In the genomic region with DNA sequence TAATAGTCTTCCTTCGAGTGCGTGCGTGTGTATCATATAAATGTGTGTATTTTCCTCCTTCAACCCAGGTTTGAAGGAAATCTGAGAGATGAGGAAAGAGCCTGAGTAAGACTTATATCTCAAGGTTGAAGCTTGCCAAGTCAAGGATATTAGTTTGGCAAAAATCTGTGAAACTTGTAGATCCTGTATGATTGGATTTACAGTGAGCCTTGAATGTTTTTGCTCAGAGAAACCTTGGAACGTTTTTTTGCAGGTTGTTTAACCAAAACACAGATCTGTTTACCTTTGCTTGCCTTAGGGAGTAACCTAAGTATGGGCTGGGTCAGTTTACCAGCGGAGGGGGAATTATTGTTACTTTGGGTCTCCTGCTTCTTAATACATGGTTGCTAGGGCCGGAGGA, we compare ENCODE assay signal across 28 cellular contexts. TPM values are rescaled to one million over a fixed set of nuclear protein-coding genes. Genes with fewer than 3 reads are reported as not detected.
DNase-seq lines count a peak whose midpoint lies in the region; ATAC-seq and TF ChIP-seq lines count a peak whose summit lies in the region.
"Had no signal": no experiment of that assay in that cellular context is flagged by ENCODE, and none has a peak within 500 bp of the region (broad histone marks: within the 10 kb centered on the region; RNA-seq: fewer than 3 reads in every experiment).

No MANE protein-coding gene starts in this region.

- H3K79me2 ChIP-seq in DOHH2 (ENCODE audit: control insufficient read depth, low read length) = peaks cover 67% of the 10 kb centered on the region
- no peaks in the 10 kb centered on the region for H3K79me2 ChIP-seq in GM23248 (ENCODE audit: insufficient read depth)

- peak overlapping the region; percentile 2 for H3K27ac Mint-ChIP-seq in activated T-helper 17 cell treated with anti-CD3 and anti-CD28 coated beads, Interleukin-2, amount 50 U/mL, for 72 hours
- H3K27ac Mint-ChIP-seq in memory B cell = peak overlapping the region; percentile 39
- H3K27ac Mint-ChIP-seq: activated CD4-positive, alpha-beta T cell treated with anti-CD3 and anti-CD28 coated beads, Interleukin-2, amount 10 ng/mL, durations not matched to agents 24 days and 14 days; activated CD8-positive, alpha-beta memory T cell treated with anti-CD3 and anti-CD28 coated beads, Interleukin-2, amount 10 ng/mL, durations not matched to agents 7 days and 5 days had no signal

- H3K4me1 Mint-ChIP-seq in activated T-helper 17 cell treated with anti-CD3 and anti-CD28 coated beads, Interleukin-2, amount 50 U/mL, for 72 hours = peaks cover 23% of the 10 kb centered on the region
- peaks cover 27% of the 10 kb centered on the region for H3K4me1 Mint-ChIP-seq in memory B cell

- H3K4me2 ChIP-seq in DOHH2 (ENCODE audit: low read length) (no peak overlapping the region), GM23248 (ENCODE audit: unreplicated experiment) (no peak overlapping the region)

- H3K36me3 ChIP-seq in DOHH2 (ENCODE audit: control insufficient read depth, low read length) = peaks cover 92% of the 10 kb centered on the region
- H3K36me3 ChIP-seq in GM23248 (ENCODE audit: low read depth) = no peaks in the 10 kb centered on the region
- H3K36me3 ChIP-seq: ovary, tibial nerve had no signal

- no peak overlapping the region for H2AFZ ChIP-seq in GM23248

- 61 to 65% methylated on average over 6 of the region's 6 CpGs for WGBS in GM23248 (ENCODE audit: low coverage in 1 of 2, low lambda C conversion rate in 2 of 2, missing lambda C conversion rate in 2 of 2), 2 experiments

- H3K27ac ChIP-seq in C4-2B (peak overlapping the region; percentile 77), DOHH2 (ENCODE audit: low read depth, low read length) (0 out of 2 replicates have a peak overlapping the region, but pooled peaks have one; percentile 2), GM23248 (no peak overlapping the region)
- H3K27ac ChIP-seq: foreskin keratinocyte, heart left ventricle, tibial nerve, VCaP had no signal

- ATAC-seq in activated T-helper 17 cell treated with anti-CD3 and anti-CD28 coated beads, Interleukin-2, amount 50 U/mL, for 72 hours (replicated peaks) = no peak
- ATAC-seq in memory B cell (ENCODE audit: low read depth) (no peak), HG03469 (IDR thresholded peaks at IDR 0.05; ENCODE audit: unreplicated experiment) (no peak)
- ATAC-seq: activated CD8-positive, alpha-beta memory T cell treated with anti-CD3 and anti-CD28 coated beads, Interleukin-2, amount 10 ng/mL, durations not matched to agents 7 days and 5 days; foreskin keratinocyte; SK-N-SH treated with all-trans-retinoic acid at 6 μM for 48 hours had no signal

- DNase-seq in memory B cell (ENCODE audit: low spot score in 2 of 2) (no peak), GM23248 (no peak), NCI-H2196 treated with DMSO at 0.1 percent for 48 hours (lab: John Stamatoyannopoulos, UW; ENCODE audit: unreplicated experiment) (no peak)
- DNase-seq: ACHN; activated CD4-positive, alpha-beta T cell treated with anti-CD3 and anti-CD28 coated beads, Interleukin-2, amount 10 ng/mL, durations not matched to agents 24 days and 14 days; activated CD8-positive, alpha-beta memory T cell treated with anti-CD3 and anti-CD28 coated beads, Interleukin-2, amount 10 ng/mL, durations not matched to agents 7 days and 5 days; activated naive CD4-positive, alpha-beta T cell treated with anti-CD3 and anti-CD28 coated beads for 36 hours; Calu3; DND-41; effector CD4-positive, alpha-beta T cell; foreskin keratinocyte; KG1; NCI-H1436 treated with DMSO at 0.1 percent for 48 hours; NCI-H2107; NCI-H446 treated with DMSO at 0.1 percent for 48 hours; ovary; retina; T-helper 9 cell had no signal

- no peaks in the 10 kb centered on the region for H4K20me1 ChIP-seq in DOHH2 (ENCODE audit: control insufficient read depth, insufficient read depth, low read depth, low read length)
- no peaks in the 10 kb centered on the region for H4K20me1 ChIP-seq in GM23248 (ENCODE audit: insufficient read depth)

- H3K9me3 ChIP-seq in DOHH2 (ENCODE audit: control insufficient read depth, insufficient read depth, low read length) (no peaks in the 10 kb centered on the region), GM23248 (ENCODE audit: low read depth) (no peaks in the 10 kb centered on the region)
- H3K9me3 ChIP-seq: heart left ventricle, ovary, tibial nerve had no signal

- H3F3A ChIP-seq in DOHH2 (ENCODE audit: control insufficient read depth, insufficient read depth) = peaks cover 16% of the 10 kb centered on the region
- H3F3A ChIP-seq in GM23248 (ENCODE audit: insufficient read depth) = no peaks in the 10 kb centered on the region

- H3K4me3 ChIP-seq in DOHH2 (ENCODE audit: low read length) (no peak overlapping the region), GM23248 (no peak overlapping the region)
- H3K4me3 ChIP-seq: heart left ventricle, ovary, skin epidermis, tibial nerve had no signal

- TF ChIP-seq CTCF in C4-2B (conservative IDR thresholded peaks at IDR 0.05) (no peak), DOHH2 (IDR thresholded peaks at IDR 0.05; ENCODE audit: low read depth, low read length, poor library complexity, severe bottlenecking) (no peak)

- no peaks in the 10 kb centered on the region for H3K27me3 Mint-ChIP-seq in activated T-helper 17 cell treated with anti-CD3 and anti-CD28 coated beads, Interleukin-2, amount 50 U/mL, for 72 hours
- H3K27me3 Mint-ChIP-seq in memory B cell = peaks cover 6% of the 10 kb centered on the region
- H3K27me3 Mint-ChIP-seq: activated CD4-positive, alpha-beta T cell treated with anti-CD3 and anti-CD28 coated beads, Interleukin-2, amount 10 ng/mL, durations not matched to agents 24 days and 14 days; activated CD8-positive, alpha-beta memory T cell treated with anti-CD3 and anti-CD28 coated beads, Interleukin-2, amount 10 ng/mL, durations not matched to agents 7 days and 5 days had no signal

- H3K27me3 ChIP-seq in DOHH2 (ENCODE audit: control insufficient read depth, low read length) = no peaks in the 10 kb centered on the region
- H3K27me3 ChIP-seq in GM23248 (replicated peaks; ENCODE audit: insufficient read depth) = peaks cover 21% of the 10 kb centered on the region
- H3K27me3 ChIP-seq: foreskin keratinocyte, heart left ventricle, ovary, tibial nerve had no signal

- peaks cover 82% of the 10 kb centered on the region for H3K36me3 Mint-ChIP-seq in activated T-helper 17 cell treated with anti-CD3 and anti-CD28 coated beads, Interleukin-2, amount 50 U/mL, for 72 hours (ENCODE audit: low read depth)
- peaks cover 17% of the 10 kb centered on the region for H3K36me3 Mint-ChIP-seq in memory B cell

- H3K9ac ChIP-seq in GM23248 = no peak overlapping the region

- H3K4me3 Mint-ChIP-seq in activated T-helper 17 cell treated with anti-CD3 and anti-CD28 coated beads, Interleukin-2, amount 50 U/mL, for 72 hours = no peak overlapping the region
- no peak overlapping the region for H3K4me3 Mint-ChIP-seq in memory B cell
- H3K4me3 Mint-ChIP-seq: activated CD4-positive, alpha-beta T cell treated with anti-CD3 and anti-CD28 coated beads, Interleukin-2, amount 10 ng/mL, durations not matched to agents 24 days and 14 days; activated CD8-positive, alpha-beta memory T cell treated with anti-CD3 and anti-CD28 coated beads, Interleukin-2, amount 10 ng/mL, durations not matched to agents 7 days and 5 days; activated naive CD4-positive, alpha-beta T cell treated with anti-CD3 and anti-CD28 coated beads for 36 hours; nephron had no signal

- H3K4me1 ChIP-seq in DOHH2 (ENCODE audit: control insufficient read depth, low read length) (peaks cover 64% of the 10 kb centered on the region), GM23248 (ENCODE audit: insufficient read depth) (no peaks in the 10 kb centered on the region)
- H3K4me1 ChIP-seq: foreskin keratinocyte, tibial nerve had no signal

- H3K9me2 ChIP-seq in DOHH2 (replicated peaks; ENCODE audit: control insufficient read depth, low read length) (no peaks in the 10 kb centered on the region), GM23248 (ENCODE audit: insufficient read depth) (no peaks in the 10 kb centered on the region)

- H3K9me3 Mint-ChIP-seq in activated T-helper 17 cell treated with anti-CD3 and anti-CD28 coated beads, Interleukin-2, amount 50 U/mL, for 72 hours = no peaks in the 10 kb centered on the region
- H3K9me3 Mint-ChIP-seq in memory B cell = no peaks in the 10 kb centered on the region
- H3K9me3 Mint-ChIP-seq: activated CD4-positive, alpha-beta T cell treated with anti-CD3 and anti-CD28 coated beads, Interleukin-2, amount 10 ng/mL, durations not matched to agents 24 days and 14 days; activated naive CD4-positive, alpha-beta T cell treated with anti-CD3 and anti-CD28 coated beads for 36 hours; nephron had no signal

- in situ Hi-C loops in GM23248 (cut with MboI) = no loop called here

RNA-seq across cellular contexts. Expression of a gene that starts 36.5 kb away (rescaled TPM):
- 10 to 100 TPM; 47.1 to 98.5 TPM for total RNA-seq in activated T-helper 17 cell treated with anti-CD3 and anti-CD28 coated beads, Interleukin-2, amount 50 U/mL, for 72 hours
- 0.54 and 0.76 TPM in 2 replicates for total RNA-seq in GM23248 (2014; rRNA removed; shearing (Covaris generic))
- 0.26 and 0.30 TPM in 2 replicates for polyA plus RNA-seq in GM23248 (2016; fragmentation: Nextera tagmentation; extraction: Ambion mirVana)

Comparison
In these comparisons a context has a peak if more than half of its experiments do, and no peak if none do; other contexts are left out.
1. RNA of a gene that starts 36.5 kb away (total RNA-seq): 47.1 to 98.5 TPM in activated T-helper 17 cell treated with anti-CD3 and anti-CD28 coated beads, Interleukin-2, amount 50 U/mL, for 72 hours; 0.54 to 0.76 TPM in GM23248; every median in the first group is over 10 times any median in the second.